In the genomic region with DNA sequence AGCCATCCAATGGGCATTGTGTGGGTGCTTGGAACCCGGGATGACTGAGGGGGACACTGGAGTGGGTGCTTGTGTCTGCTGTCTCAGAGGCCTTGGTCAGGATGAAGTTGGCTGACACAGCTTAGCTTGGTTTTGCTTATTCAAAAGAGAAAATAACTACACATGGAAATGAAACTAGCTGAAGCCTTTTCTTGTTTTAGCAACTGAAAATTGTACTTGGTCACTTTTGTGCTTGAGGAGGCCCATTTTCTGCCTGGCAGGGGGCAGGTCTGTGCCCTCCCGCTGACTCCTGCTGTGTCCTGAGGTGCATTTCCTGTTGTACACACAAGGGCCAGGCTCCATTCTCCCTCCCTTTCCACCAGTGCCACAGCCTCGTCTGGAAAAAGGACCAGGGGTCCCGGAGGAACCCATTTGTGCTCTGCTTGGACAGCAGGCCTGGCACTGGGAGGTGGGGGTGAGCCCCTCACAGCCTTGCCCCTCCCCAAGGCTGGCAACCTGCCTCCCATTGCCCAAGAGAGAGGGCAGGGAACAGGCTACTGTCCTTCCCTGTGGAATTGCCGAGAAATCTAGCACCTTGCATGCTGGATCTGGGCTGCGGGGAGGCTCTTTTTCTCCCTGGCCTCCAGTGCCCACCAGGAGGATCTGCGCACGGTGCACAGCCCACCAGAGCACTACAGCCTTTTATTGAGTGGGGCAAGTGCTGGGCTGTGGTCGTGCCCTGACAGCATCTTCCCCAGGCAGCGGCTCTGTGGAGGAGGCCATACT, we compare ENCODE assay signal across 9 cellular contexts. TPM values are rescaled to one million over a fixed set of nuclear protein-coding genes. Genes with fewer than 3 reads are reported as not detected.
DNase-seq lines count a peak whose midpoint lies in the region; ATAC-seq and TF ChIP-seq lines count a peak whose summit lies in the region.
"Had no signal": no experiment of that assay in that cellular context is flagged by ENCODE, and none has a peak within 500 bp of the region (broad histone marks: within the 10 kb centered on the region; RNA-seq: fewer than 3 reads in every experiment).

No MANE protein-coding gene starts in this region.

- H3K27ac ChIP-seq in VCaP (peak overlapping the region; percentile 34), temporal lobe (ENCODE audit: low read depth, low read length) (peak overlapping the region; percentile 74)

- peaks cover 2% of the 10 kb centered on the region for H3K4me1 Mint-ChIP-seq in activated T-cell treated with anti-CD3 and anti-CD28 coated beads, Interleukin-2, amount 50 U/mL, for 24 hours (ENCODE audit: low read depth)
- H3K4me1 Mint-ChIP-seq: activated naive CD4-positive, alpha-beta T cell treated with anti-CD3 and anti-CD28 coated beads, Interleukin-2, amount 50 U/mL, for 24 hours had no signal

- no peaks in the 10 kb centered on the region for H3K9me3 Mint-ChIP-seq in activated T-cell treated with anti-CD3 and anti-CD28 coated beads, Interleukin-2, amount 50 U/mL, for 24 hours
- H3K9me3 Mint-ChIP-seq: activated naive CD4-positive, alpha-beta T cell treated with anti-CD3 and anti-CD28 coated beads, Interleukin-2, amount 50 U/mL, for 24 hours had no signal

- H3K4me3 Mint-ChIP-seq in activated T-cell treated with anti-CD3 and anti-CD28 coated beads, Interleukin-2, amount 50 U/mL, for 24 hours = no peak overlapping the region
- H3K4me3 Mint-ChIP-seq: activated naive CD4-positive, alpha-beta T cell treated with anti-CD3 and anti-CD28 coated beads, Interleukin-2, amount 50 U/mL, for 24 hours had no signal

- TF ChIP-seq CTCF in VCaP (conservative IDR thresholded peaks at IDR 0.05) = no peak

- peak overlapping the region; percentile 57 for H3K27ac Mint-ChIP-seq in activated T-cell treated with anti-CD3 and anti-CD28 coated beads, Interleukin-2, amount 50 U/mL, for 24 hours

- H3K36me3 Mint-ChIP-seq in activated T-cell treated with anti-CD3 and anti-CD28 coated beads, Interleukin-2, amount 50 U/mL, for 24 hours (ENCODE audit: low read depth) = peaks cover 68% of the 10 kb centered on the region
- H3K36me3 Mint-ChIP-seq: activated naive CD4-positive, alpha-beta T cell treated with anti-CD3 and anti-CD28 coated beads, Interleukin-2, amount 50 U/mL, for 24 hours had no signal

- DNase-seq in activated T-cell treated with anti-CD3 and anti-CD28 coated beads, Interleukin-2, amount 50 U/mL, for 24 hours = no peak
- DNase-seq in activated T-cell treated with anti-CD3 and anti-CD28 coated beads, Interleukin-2, amount 50 U/mL, for 48 hours = no peak
- DNase-seq in DMS53 treated with DMSO at 0.1 percent for 48 hours (lab: John Stamatoyannopoulos, UW; ENCODE audit: unreplicated experiment) (no peak), nucleus accumbens (lab: John Stamatoyannopoulos, UW) (no peak)
- DNase-seq in effector CD8-positive, alpha-beta T cell (lab: John Stamatoyannopoulos, UW) = no peak

- peak; percentile 72 for ATAC-seq in HG02763 (IDR thresholded peaks at IDR 0.05; ENCODE audit: unreplicated experiment)

- H3K27me3 Mint-ChIP-seq in activated T-cell treated with anti-CD3 and anti-CD28 coated beads, Interleukin-2, amount 50 U/mL, for 24 hours = no peaks in the 10 kb centered on the region
- H3K27me3 Mint-ChIP-seq: activated naive CD4-positive, alpha-beta T cell treated with anti-CD3 and anti-CD28 coated beads, Interleukin-2, amount 50 U/mL, for 24 hours had no signal

RNA-seq across cellular contexts. Expression of a gene that starts 49.4 kb away (rescaled TPM):
- total RNA-seq in temporal lobe = 62.4 TPM
